In genomic region chr2:9565436-9566153, GRCh38 we compare ENCODE assay signal across 9 cellular contexts. TPM values are rescaled to one million over a fixed set of nuclear protein-coding genes. Genes with fewer than 3 reads are reported as not detected.
DNase-seq lines count a peak whose midpoint lies in the region; ATAC-seq and TF ChIP-seq lines count a peak whose summit lies in the region.
"Had no signal": no experiment of that assay in that cellular context is flagged by ENCODE, and none has a peak within 500 bp of the region (broad histone marks: within the 10 kb centered on the region; RNA-seq: fewer than 3 reads in every experiment).

No MANE protein-coding gene starts in this region.

- peaks cover 19% of the 10 kb centered on the region for H3K4me1 ChIP-seq in PC-9 (replicated peaks; ENCODE audit: insufficient read depth)
- peaks cover 10 to 21% (median 18%) of the 10 kb centered on the region in 4 donors for H3K4me1 ChIP-seq in esophagus muscularis mucosa
- H3K4me1 ChIP-seq in CD8-positive, alpha-beta T cell (ENCODE audit: insufficient read depth, low read length) = no peaks in the 10 kb centered on the region

- H3K79me2 ChIP-seq in PC-9 (ENCODE audit: low read depth) = no peaks in the 10 kb centered on the region

- peaks cover 20% of the 10 kb centered on the region for H3F3A ChIP-seq in PC-9 (ENCODE audit: insufficient read depth, low read depth)

- H4K20me1 ChIP-seq in PC-9 (ENCODE audit: insufficient read depth) = no peaks in the 10 kb centered on the region

- H3K4me3 ChIP-seq in PC-9 (no peak overlapping the region), esophagus muscularis mucosa (peak overlapping the region in 3 of 4 donors; percentile 17 to 33 (median 24))
- H3K4me3 ChIP-seq in CD8-positive, alpha-beta T cell (ENCODE audit: low read depth, low read length) = no peak overlapping the region

- H3K4me1 Mint-ChIP-seq in CD8-positive, alpha-beta T cell (ENCODE audit: low read depth) = no peaks in the 10 kb centered on the region

- no peaks in the 10 kb centered on the region for H3K9me3 ChIP-seq in PC-9 (ENCODE audit: insufficient read depth, low read depth)
- no peaks in the 10 kb centered on the region for H3K9me3 ChIP-seq in esophagus muscularis mucosa
- H3K9me3 ChIP-seq in CD8-positive, alpha-beta T cell (ENCODE audit: low read length) = no peaks in the 10 kb centered on the region

- WGBS in esophagus muscularis mucosa = 65% methylated on average over 11 of the region's 11 CpGs

- H3K27me3 Mint-ChIP-seq in CD8-positive, alpha-beta T cell (ENCODE audit: low read depth) = no peaks in the 10 kb centered on the region

- ATAC-seq in GM21515 (IDR thresholded peaks at IDR 0.05; ENCODE audit: unreplicated experiment) (no peak), HG02973 (IDR thresholded peaks at IDR 0.05; ENCODE audit: unreplicated experiment) (no peak)
- ATAC-seq in CD8-positive, alpha-beta T cell = no peak

- H3K27me3 ChIP-seq in PC-9 (ENCODE audit: insufficient read depth, low read depth) (no peaks in the 10 kb centered on the region), esophagus muscularis mucosa (no peaks in the 10 kb centered on the region)
- H3K27me3 ChIP-seq in CD8-positive, alpha-beta T cell (ENCODE audit: insufficient read depth, low read length) = no peaks in the 10 kb centered on the region

- H3K27ac ChIP-seq in PC-9 (peak overlapping the region; percentile 77), esophagus muscularis mucosa (replicated peaks in 1 of 4) (peak overlapping the region; percentile 79 to 88 (median 82))
- H3K27ac ChIP-seq in CD8-positive, alpha-beta T cell (ENCODE audit: low read depth, low read length) = no peak overlapping the region
- H3K27ac ChIP-seq: VCaP had no signal

- TF ChIP-seq POLR2A in esophagus muscularis mucosa (IDR thresholded peaks at IDR 0.05; ENCODE audit: low read depth) = no peak

- no peaks in the 10 kb centered on the region for H3K36me3 Mint-ChIP-seq in CD8-positive, alpha-beta T cell

- CTCF ChIA-PET in PC-9 (lab: Charles Lee) = no interaction called here
- CTCF ChIA-PET in CD8-positive, alpha-beta T cell (lab: Charles Lee) = no interaction called here

- in situ Hi-C loops in ACHN (cut with HindIII; ENCODE audit: low pct_ligation_motif_present, low pct_unique_long_range_greater_than_20kb, low sequenced_read_pairs) = no loop called here

- H3K9me3 Mint-ChIP-seq in CD8-positive, alpha-beta T cell = no peaks in the 10 kb centered on the region

- POLR2A ChIA-PET in PC-9 (lab: Charles Lee; ENCODE audit: unreplicated experiment) = interaction anchor here (0.5 to 0.6 kb wide), 2 partner anchors 13 to 100 kb away, joined by 3 to 8 read pairs; no protein-coding TSS in a partner anchor
- POLR2A ChIA-PET in CD8-positive, alpha-beta T cell (lab: Charles Lee) = no interaction called here

- H3K27ac Mint-ChIP-seq in CD8-positive, alpha-beta T cell = no peak overlapping the region

- no peak overlapping the region for H2AFZ ChIP-seq in PC-9

- H3K9me2 ChIP-seq in PC-9 (ENCODE audit: insufficient read depth) = no peaks in the 10 kb centered on the region

- BruUV-seq in PC-9 (replicated peaks; lab: Mats Ljungman, UMichigan) = TSS peak; percentile 19

- no peak for TF ChIP-seq EP300 in esophagus muscularis mucosa (IDR thresholded peaks at IDR 0.05)

- intact Hi-C loops in PC-9 (cut with micrococcal nuclease; ENCODE audit: unreplicated experiment) (no loop called here), esophagus muscularis mucosa (cut with DNase I) (no loop called here)
- intact Hi-C loops in CD8-positive, alpha-beta T cell (cut with DNase I, micrococcal nuclease) = no loop called here

- H3K36me3 ChIP-seq in PC-9 (ENCODE audit: low read depth) = no peaks in the 10 kb centered on the region
- peaks cover 0 to 4% (median 0%) of the 10 kb centered on the region in 4 donors for H3K36me3 ChIP-seq in esophagus muscularis mucosa
- no peaks in the 10 kb centered on the region for H3K36me3 ChIP-seq in CD8-positive, alpha-beta T cell (ENCODE audit: insufficient read depth, low read length)

- DNase-seq in ACHN = peak; percentile 96
- DNase-seq in PC-9 = peak; percentile 60 to 84
- DNase-seq in esophagus muscularis mucosa (ENCODE audit: extremely low spot score) = peak; percentile 95
- peak; percentile 94 for DNase-seq in myocyte (ENCODE audit: low read depth)
- no peak for DNase-seq in CD8-positive, alpha-beta T cell
- DNase-seq in KG1 (lab: John Stamatoyannopoulos, UW) = no peak

- TF ChIP-seq CTCF in PC-9 (conservative IDR thresholded peaks at IDR 0.05) (no peak), esophagus muscularis mucosa (IDR thresholded peaks at IDR 0.05) (no peak)
- no peak for TF ChIP-seq CTCF in CD8-positive, alpha-beta T cell (IDR thresholded peaks at IDR 0.05)

- peak overlapping the region; percentile 45 for H3K4me2 ChIP-seq in PC-9

- no peak overlapping the region for H3K4me3 Mint-ChIP-seq in CD8-positive, alpha-beta T cell

RNA-seq across cellular contexts. Expression of gene ADAM17, which starts 10.0 kb away (rescaled TPM):
- total RNA-seq in PC-9 (2021) (53.5 and 65.0 TPM in 2 replicates), esophagus muscularis mucosa (10 to 100 TPM; 12.9 to 17.7 (median 14.9) TPM), myocyte (45.7 and 64.9 TPM in 2 replicates)
- polyA plus RNA-seq in myocyte (2012) = 35.0 TPM
- total RNA-seq in CD8-positive, alpha-beta T cell = 10 to 100 TPM; 20.0 to 25.1 TPM

Comparison
In these comparisons a context has a peak if more than half of its experiments do, and no peak if none do; other contexts are left out.
1. DNase-seq: peak in ACHN (single experiment), PC-9 (2 of 2), esophagus muscularis mucosa (single experiment) and myocyte (single experiment); none in CD8-positive, alpha-beta T cell (0 of 7) and KG1 (single experiment).
2. H3K4me3 ChIP-seq: peak in esophagus muscularis mucosa (3 of 4); none in PC-9 (single experiment) and CD8-positive, alpha-beta T cell (single experiment).